In genomic region chrX:8314881-8315280, GRCh38 we compare ENCODE assay signal across 27 cellular contexts.
"Had no signal": no experiment of that assay in that cellular context is flagged by ENCODE, and none has a peak within 500 bp of the region (broad histone marks: within the 10 kb centered on the region; RNA-seq: fewer than 3 reads in every experiment).

No MANE protein-coding gene starts in this region.

- H3K36me3 ChIP-seq: stomach, suprapubic skin, thoracic aorta, thyroid gland, tibial artery, tibial nerve, transverse colon, upper lobe of left lung, upper lobe of right lung, uterus, vagina had no signal

- FAIRE-seq: urothelium cell line had no signal

- H3K27ac ChIP-seq: stomach, suprapubic skin, testis, thoracic aorta, thyroid gland, tibial artery, tibial nerve, transverse colon, upper lobe of left lung, upper lobe of right lung, uterus, vagina had no signal

- ATAC-seq: stimulated activated effector memory CD8-positive, alpha-beta T cell treated with anti-CD3 and anti-CD28 coated beads, Interleukin-12 subunit alpha, Interleukin-12 subunit beta, amount 100 ng/mL, for 72 hours; stimulated activated memory B cell treated with anti-CD40 and anti-IgM and Interleukin-4, amounts not matched to agents 10 μg/mL and 1 μg/mL and 100 μg/mL, for 72 hours; stimulated activated naive B cell treated with anti-CD40 and anti-IgM and Interleukin-4, amounts not matched to agents 10 μg/mL and 1 μg/mL and 100 μg/mL, for 72 hours; stimulated activated naive CD8-positive, alpha-beta T cell treated with anti-CD3 and anti-CD28 coated beads, Interleukin-15, amount 100 ng/mL, for 72 hours; stimulated activated naive CD8-positive, alpha-beta T cell treated with anti-CD3 and anti-CD28 coated beads, Interleukin-15, Interleukin-2, amounts not matched to agents 100 U/mL and 50 U/mL, for 24 hours; upper lobe of right lung had no signal

- H3K27me3 ChIP-seq: stomach, suprapubic skin, testis, thyroid gland, tibial artery, tibial nerve, transverse colon, upper lobe of left lung, upper lobe of right lung, uterus, vagina had no signal

- H3K9me3 ChIP-seq: suprapubic skin, testis, thoracic aorta, thyroid gland, tibial nerve, transverse colon, upper lobe of left lung, upper lobe of right lung, uterus, vagina had no signal

- H3K4me3 ChIP-seq: stomach, suprapubic skin, testis, thoracic aorta, thyroid gland, tibial artery, tibial nerve, transverse colon, upper lobe of left lung, upper lobe of right lung, uterus, vagina had no signal

- DNase-seq: stimulated activated CD4-positive, alpha-beta T cell treated with anti-CD3 and anti-CD28 coated beads, Interleukin-2, amount 100 ng/mL, for 48 hours; stimulated activated CD4-positive, alpha-beta T cell treated with anti-CD3 and anti-CD28 coated beads, Interleukin-4, amount 100 ng/mL, for 1 hour; stimulated activated CD4-positive, alpha-beta T cell treated with anti-CD3 and anti-CD28 coated beads, Interleukin-4, amount 100 ng/mL, for 24 hours; stimulated activated CD4-positive, alpha-beta T cell treated with anti-CD3 and anti-CD28 coated beads, Interleukin-4, amount 100 ng/mL, for 4 hours; stimulated activated CD8-positive, alpha-beta memory T cell treated with anti-CD3 and anti-CD28 coated beads, Interleukin-4, amount 100 ng/mL, for 48 hours; stimulated activated naive B cell treated with anti-CD40 and anti-IgM and Interleukin-4, amounts not matched to agents 10 μg/mL and 1 μg/mL and 100 μg/mL, for 72 hours; stimulated activated naive CD4-positive, alpha-beta T cell; stimulated activated naive CD4-positive, alpha-beta T cell treated with Interleukin-2 at 50 U/mL for 16 hours; stimulated activated naive CD8-positive, alpha-beta T cell treated with anti-CD3 and anti-CD28 coated beads, Interleukin-15, amount 100 ng/mL, for 72 hours; stimulated activated naive CD8-positive, alpha-beta T cell treated with anti-CD3 and anti-CD28 coated beads, Interleukin-15, Interleukin-2, amounts not matched to agents 100 U/mL and 50 U/mL, for 24 hours; stomach; substantia nigra; testis; thyroid gland; tibial artery; transverse colon; trophoblast cell; upper lobe of left lung; upper lobe of right lung; uterus had no signal

- H3K4me1 ChIP-seq: stomach, suprapubic skin, testis, thyroid gland, tibial artery, tibial nerve, transverse colon, upper lobe of left lung, upper lobe of right lung, uterus, vagina had no signal
